8 cellular contexts compared by ENCODE assay signal in genomic region chr21:46295177-46295711, GRCh38. TPM values are rescaled to one million over a fixed set of nuclear protein-coding genes. Genes with fewer than 3 reads are reported as not detected.
DNase-seq lines count a peak whose midpoint lies in the region; TF ChIP-seq lines count a peak whose summit lies in the region.
"Had no signal": no experiment of that assay in that cellular context is flagged by ENCODE, and none has a peak within 500 bp of the region (broad histone marks: within the 10 kb centered on the region; RNA-seq: fewer than 3 reads in every experiment).

No MANE protein-coding gene starts in this region.

- H3K4me3 ChIP-seq in H7 (ENCODE audit: insufficient read depth, low read depth, low read length) = no peak overlapping the region
- H3K4me3 ChIP-seq in Peyer's patch = no peak overlapping the region
- no peak overlapping the region for H3K4me3 ChIP-seq in smooth muscle cell

- peak overlapping the region; percentile 29 for H3K4me2 ChIP-seq in smooth muscle cell

- no peak for TF ChIP-seq POLR2A in Peyer's patch (IDR thresholded peaks at IDR 0.05)

- no peak for TF ChIP-seq CTCF in Peyer's patch (IDR thresholded peaks at IDR 0.05)
- TF ChIP-seq CTCF in smooth muscle cell (IDR thresholded peaks at IDR 0.05; ENCODE audit: borderline replicate concordance, insufficient read depth, poor library complexity, severe bottlenecking) = no peak

- H3K79me2 ChIP-seq in smooth muscle cell (ENCODE audit: low read depth) = no peaks in the 10 kb centered on the region

- peaks cover 0 to 25% (median 2%) of the 10 kb centered on the region in 4 donors for H3K4me1 ChIP-seq in Peyer's patch
- H3K4me1 ChIP-seq in smooth muscle cell (ENCODE audit: low read depth) = peaks cover 10% of the 10 kb centered on the region

- DNase-seq in H7 (peak; percentile 75), Peyer's patch (no peak), fibroblast of peridontal ligament (ENCODE audit: extremely low read depth) (peak; percentile 40), smooth muscle cell (lab: John Stamatoyannopoulos, UW; ENCODE audit: unreplicated experiment) (no peak), cortex of kidney (lab: John Stamatoyannopoulos, UW) (no peak), RPMI8226 (no peak), mucosa of gallbladder (ENCODE audit: low spot score) (no peak)
- DNase-seq: NCI-H1930 had no signal

- no peaks in the 10 kb centered on the region for H3F3A ChIP-seq in smooth muscle cell (ENCODE audit: low read depth)

- H4K20me1 ChIP-seq in smooth muscle cell (ENCODE audit: low read depth) = no peaks in the 10 kb centered on the region

- peak overlapping the region; percentile 7 for H3K9ac ChIP-seq in smooth muscle cell (ENCODE audit: low read depth)

- H3K36me3 ChIP-seq in H7 (replicated peaks; ENCODE audit: control insufficient read depth, insufficient read depth, low read length) = peaks cover 11% of the 10 kb centered on the region
- peaks cover 0 to 9% (median 0%) of the 10 kb centered on the region in 3 donors for H3K36me3 ChIP-seq in Peyer's patch
- H3K36me3 ChIP-seq in smooth muscle cell (ENCODE audit: low read depth) = no peaks in the 10 kb centered on the region

- H2AFZ ChIP-seq in smooth muscle cell (ENCODE audit: low read depth) = no peak overlapping the region

- peak overlapping the region in 3 of 4 donors; percentile 8 to 65 (median 52) for H3K27ac ChIP-seq in Peyer's patch
- H3K27ac ChIP-seq in smooth muscle cell (ENCODE audit: low read depth) = peak overlapping the region; percentile 82

- no peaks in the 10 kb centered on the region for H3K9me3 ChIP-seq in Peyer's patch
- no peaks in the 10 kb centered on the region for H3K9me3 ChIP-seq in smooth muscle cell (replicated peaks; ENCODE audit: low read depth)

- no peaks in the 10 kb centered on the region; the same call in none of the 2 replicates for H3K27me3 ChIP-seq in H7 (ENCODE audit: control insufficient read depth, insufficient read depth, low read length)
- H3K27me3 ChIP-seq in Peyer's patch = no peaks in the 10 kb centered on the region
- H3K27me3 ChIP-seq in smooth muscle cell (ENCODE audit: low read depth) = no peaks in the 10 kb centered on the region

- WGBS in smooth muscle cell (ENCODE audit: low lambda C conversion rate) = 48% methylated on average over 6 of the region's 6 CpGs

RNA-seq across cellular contexts. Expression of gene YBEY, which starts 9.1 kb away (rescaled TPM):
- total RNA-seq in H7 (2014; rRNA removed; shearing (Covaris generic)) = 28.0 and 35.0 TPM in 2 replicates
- total RNA-seq in Peyer's patch (10 to 100 TPM in 3 of 4 donors, 1 to 10 TPM in 1; 5.3 to 32.6 (median 17.5) TPM), smooth muscle cell (20.3 and 31.1 TPM in 2 replicates), mucosa of gallbladder (8.9 TPM)
- 22.0 and 24.1 TPM in 2 replicates for polyA plus RNA-seq in smooth muscle cell

RNA-seq across cellular contexts. Expression of gene MCM3AP, which starts 9.8 kb away (rescaled TPM):
- total RNA-seq in H7 (2014; rRNA removed; shearing (Covaris generic)) = 84.8 and 112 TPM in 2 replicates
- total RNA-seq in Peyer's patch = 100 to 1,000 TPM in 3 of 4 donors, 10 to 100 TPM in 1; 96.7 to 178 (median 148) TPM
- 51.5 and 61.6 TPM in 2 replicates for total RNA-seq in smooth muscle cell
- 38.4 and 39.2 TPM in 2 replicates for polyA plus RNA-seq in smooth muscle cell
- 107 TPM for total RNA-seq in mucosa of gallbladder

RNA-seq across cellular contexts. Expression of gene C21orf58, which starts 28.4 kb away (rescaled TPM):
- 16.8 and 26.4 TPM in 2 replicates for total RNA-seq in H7 (2014; rRNA removed; shearing (Covaris generic))
- total RNA-seq in Peyer's patch (10 to 100 TPM in 2 of 4 donors, 1 to 10 TPM in 2; 4.6 to 20.6 (median 11.4) TPM), smooth muscle cell (2.1 and 4.5 TPM in 2 replicates), mucosa of gallbladder (4.4 TPM)
- 3.9 and 4.9 TPM in 2 replicates for polyA plus RNA-seq in smooth muscle cell

RNA-seq across cellular contexts. Expression of gene PCNT, which starts 28.7 kb away (rescaled TPM):
- 20.7 and 37.7 TPM in 2 replicates for total RNA-seq in H7 (2014; rRNA removed; shearing (Covaris generic))
- total RNA-seq in Peyer's patch (100 to 1,000 TPM in 1 of 4 donors, 10 to 100 TPM in 3; 29.2 to 119 (median 59.5) TPM), smooth muscle cell (9.3 and 13.1 TPM in 2 replicates), mucosa of gallbladder (31.0 TPM)
- 10.8 and 19.1 TPM in 2 replicates for polyA plus RNA-seq in smooth muscle cell

Comparison
In these comparisons a context has a peak if more than half of its experiments do, and no peak if none do; other contexts are left out.
1. DNase-seq: peak in H7 (single experiment) and fibroblast of peridontal ligament (single experiment); none in Peyer's patch (0 of 3), smooth muscle cell (single experiment), cortex of kidney (single experiment), RPMI8226 (single experiment) and mucosa of gallbladder (single experiment).